40 cellular contexts compared by ENCODE assay signal in genomic region chr12:90000721-90001120, GRCh38.
"Had no signal": no experiment of that assay in that cellular context is flagged by ENCODE, and none has a peak within 500 bp of the region (broad histone marks: within the 10 kb centered on the region; RNA-seq: fewer than 3 reads in every experiment).

No MANE protein-coding gene starts in this region.

- H3K27ac ChIP-seq: ascending aorta, body of pancreas, breast epithelium, Peyer's patch, WERI-Rb-1 had no signal

- H3K4me3 ChIP-seq: ascending aorta, body of pancreas, breast epithelium, Peyer's patch had no signal

- H3K4me1 ChIP-seq: ascending aorta, body of pancreas, breast epithelium, Peyer's patch had no signal

- H3K27me3 ChIP-seq: ascending aorta, body of pancreas, breast epithelium, Peyer's patch had no signal

- H3K4me1 Mint-ChIP-seq: activated CD4-positive, alpha-beta memory T cell treated with anti-CD3 and anti-CD28 coated beads, Interleukin-2, amount 10 ng/mL, durations not matched to agents 7 days and 5 days; activated CD8-positive, alpha-beta memory T cell treated with anti-CD3 and anti-CD28 coated beads, Interleukin-2, amount 10 ng/mL, durations not matched to agents 7 days and 5 days; activated T-helper 17 cell treated with anti-CD3 and anti-CD28 coated beads, Interleukin-2, amount 50 U/mL, for 72 hours had no signal

- H3K27ac Mint-ChIP-seq: activated CD4-positive, alpha-beta memory T cell treated with anti-CD3 and anti-CD28 coated beads, Interleukin-2, amount 10 ng/mL, durations not matched to agents 7 days and 5 days; activated CD8-positive, alpha-beta memory T cell treated with anti-CD3 and anti-CD28 coated beads, Interleukin-2, amount 10 ng/mL, durations not matched to agents 7 days and 5 days; activated naive CD8-positive, alpha-beta T cell treated with anti-CD3 and anti-CD28 coated beads for 36 hours; activated T-cell treated with anti-CD3 and anti-CD28 coated beads, Interleukin-2, amount 50 U/mL, for 72 hours; activated T-helper 17 cell treated with anti-CD3 and anti-CD28 coated beads, Interleukin-2, amount 50 U/mL, for 72 hours had no signal

- H3K9me3 Mint-ChIP-seq: activated CD4-positive, alpha-beta memory T cell treated with anti-CD3 and anti-CD28 coated beads, Interleukin-2, amount 10 ng/mL, durations not matched to agents 7 days and 5 days; activated naive CD8-positive, alpha-beta T cell treated with anti-CD3 and anti-CD28 coated beads for 36 hours; activated T-cell treated with anti-CD3 and anti-CD28 coated beads, Interleukin-2, amount 50 U/mL, for 72 hours; activated T-helper 17 cell treated with anti-CD3 and anti-CD28 coated beads, Interleukin-2, amount 50 U/mL, for 72 hours had no signal

- H3K36me3 Mint-ChIP-seq: activated naive CD8-positive, alpha-beta T cell treated with anti-CD3 and anti-CD28 coated beads for 36 hours had no signal

- ATAC-seq: activated CD8-positive, alpha-beta memory T cell treated with anti-CD3 and anti-CD28 coated beads, Interleukin-2, amount 10 ng/mL, durations not matched to agents 7 days and 5 days; activated T-cell treated with anti-CD3 and anti-CD28 coated beads, Interleukin-2, amount 50 U/mL, for 72 hours; activated T-helper 17 cell treated with anti-CD3 and anti-CD28 coated beads, Interleukin-2, amount 50 U/mL, for 72 hours; body of pancreas; PC-3 had no signal

- DNase-seq: activated CD4-positive, alpha-beta memory T cell treated with anti-CD3 and anti-CD28 coated beads, Interleukin-2, amount 10 ng/mL, durations not matched to agents 7 days and 5 days; activated CD4-positive, alpha-beta T cell treated with anti-CD3 and anti-CD28 coated beads for 1 hour; activated CD4-positive, alpha-beta T cell treated with anti-CD3 and anti-CD28 coated beads for 48 hours; activated CD4-positive, CD25-positive, alpha-beta regulatory T cell; activated CD8-positive, alpha-beta memory T cell treated with anti-CD3 and anti-CD28 coated beads for 24 hours; activated CD8-positive, alpha-beta memory T cell treated with anti-CD3 and anti-CD28 coated beads, Interleukin-2, amount 10 ng/mL, durations not matched to agents 7 days and 5 days; activated CD8-positive, alpha-beta memory T cell treated with anti-CD3 and anti-CD28 coated beads, Interleukin-2, amount 50 U/mL, for 48 hours; activated effector memory CD4-positive, alpha-beta T cell treated with anti-CD3 and anti-CD28 coated beads, Interleukin-2, amount 50 U/mL, for 16 hours; activated naive CD4-positive, alpha-beta T cell; activated naive CD4-positive, alpha-beta T cell treated with anti-CD3 and anti-CD28 coated beads, Interleukin-2, amount 50 U/mL, for 16 hours; activated naive CD8-positive, alpha-beta T cell treated with anti-CD3 and anti-CD28 coated beads for 36 hours; activated T-cell treated with anti-CD3 and anti-CD28 coated beads, Interleukin-2, amount 50 U/mL, for 1 hour; activated T-cell treated with anti-CD3 and anti-CD28 coated beads, Interleukin-2, amount 50 U/mL, for 72 hours; amygdala; body of pancreas; Kasumi-1; KG1; MM.1S; NCI-H1092 treated with DMSO at 0.1 percent for 48 hours; NCI-H1417; NCI-H146; NCI-H187; NCI-H2081; NCI-H2171 treated with DMSO at 0.1 percent for 48 hours; NCI-H2227 treated with DMSO at 0.1 percent for 48 hours; NCI-H446; NCI-H524; NCI-H69; PC-3; Peyer's patch; RPMI8226; SHP77 treated with DMSO at 0.1 percent for 48 hours; SW 1271; T-helper 1 cell; T-helper 2 cell; T-helper 9 cell; WERI-Rb-1 had no signal

- H3K36me3 ChIP-seq: ascending aorta, breast epithelium, Peyer's patch, WERI-Rb-1 had no signal

- H3K4me3 Mint-ChIP-seq: activated CD4-positive, alpha-beta memory T cell treated with anti-CD3 and anti-CD28 coated beads, Interleukin-2, amount 10 ng/mL, durations not matched to agents 7 days and 5 days; activated CD8-positive, alpha-beta memory T cell treated with anti-CD3 and anti-CD28 coated beads, Interleukin-2, amount 10 ng/mL, durations not matched to agents 7 days and 5 days; activated naive CD8-positive, alpha-beta T cell treated with anti-CD3 and anti-CD28 coated beads for 36 hours; activated T-cell treated with anti-CD3 and anti-CD28 coated beads, Interleukin-2, amount 50 U/mL, for 72 hours; activated T-helper 17 cell treated with anti-CD3 and anti-CD28 coated beads, Interleukin-2, amount 50 U/mL, for 72 hours had no signal

- H3K9me3 ChIP-seq: ascending aorta, body of pancreas, breast epithelium, Peyer's patch had no signal

- H3K27me3 Mint-ChIP-seq: activated CD4-positive, alpha-beta memory T cell treated with anti-CD3 and anti-CD28 coated beads, Interleukin-2, amount 10 ng/mL, durations not matched to agents 7 days and 5 days; activated CD8-positive, alpha-beta memory T cell treated with anti-CD3 and anti-CD28 coated beads, Interleukin-2, amount 10 ng/mL, durations not matched to agents 7 days and 5 days; activated naive CD8-positive, alpha-beta T cell treated with anti-CD3 and anti-CD28 coated beads for 36 hours; activated T-helper 17 cell treated with anti-CD3 and anti-CD28 coated beads, Interleukin-2, amount 50 U/mL, for 72 hours had no signal
